20 cellular contexts compared by ENCODE assay signal in the genomic region with DNA sequence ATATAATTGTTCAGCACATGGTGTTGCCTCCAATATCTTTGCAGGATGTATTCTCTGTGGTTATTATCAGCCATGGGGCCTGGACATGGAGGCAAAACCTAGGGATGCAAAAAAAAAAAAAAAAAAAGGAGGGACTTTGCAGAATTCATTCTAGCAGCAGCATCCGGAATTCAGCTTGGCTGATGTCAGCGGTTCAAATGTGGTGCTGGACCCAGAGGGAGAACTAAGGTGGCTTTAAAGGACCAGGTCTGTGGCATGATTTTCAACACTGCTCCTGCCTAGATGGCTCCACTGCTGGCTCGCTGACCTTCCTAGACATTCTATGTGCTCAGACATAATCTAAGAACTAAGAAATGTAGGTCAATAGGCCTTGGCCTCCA.
"Had no signal": no experiment of that assay in that cellular context is flagged by ENCODE, and none has a peak within 500 bp of the region (broad histone marks: within the 10 kb centered on the region; RNA-seq: fewer than 3 reads in every experiment).

No MANE protein-coding gene starts in this region.

- H3K4me3 ChIP-seq: colonic mucosa, hepatocyte, left ventricle myocardium inferior, lung, ovary, stomach, thoracic aorta, transverse colon had no signal

- H3K36me3 ChIP-seq: colonic mucosa, left ventricle myocardium inferior, ovary, stomach, thoracic aorta, transverse colon had no signal

- DNase-seq: colonic mucosa; dermis blood vessel endothelial cell; foreskin melanocyte; kidney; left cardiac atrium; left ventricle myocardium inferior; mesenchymal stem cell; naive thymus-derived CD8-positive, alpha-beta T cell; nucleus accumbens; ovary; right cardiac atrium; small intestine; stimulated activated CD4-positive, alpha-beta T cell treated with anti-CD3 and anti-CD28 coated beads, Interleukin-12 subunit alpha, Interleukin-12 subunit beta, amount 100 ng/mL, for 4 hours; stimulated activated naive CD4-positive, alpha-beta T cell; stomach; substantia nigra; transverse colon had no signal

- H2AFZ ChIP-seq: hepatocyte had no signal

- H3K9me3 ChIP-seq: colonic mucosa, left ventricle myocardium inferior, ovary, stomach, thoracic aorta, transverse colon had no signal

- H3K79me2 ChIP-seq: hepatocyte had no signal

- H3K4me1 ChIP-seq: colonic mucosa, left ventricle myocardium inferior, stomach, transverse colon had no signal

- H3K27ac ChIP-seq: colonic mucosa, hepatocyte, left ventricle myocardium inferior, ovary, stomach, thoracic aorta, transverse colon had no signal

- H3K4me2 ChIP-seq: hepatocyte had no signal

- H3K27me3 ChIP-seq: colonic mucosa, ovary, stomach, transverse colon had no signal
